In the genomic region with DNA sequence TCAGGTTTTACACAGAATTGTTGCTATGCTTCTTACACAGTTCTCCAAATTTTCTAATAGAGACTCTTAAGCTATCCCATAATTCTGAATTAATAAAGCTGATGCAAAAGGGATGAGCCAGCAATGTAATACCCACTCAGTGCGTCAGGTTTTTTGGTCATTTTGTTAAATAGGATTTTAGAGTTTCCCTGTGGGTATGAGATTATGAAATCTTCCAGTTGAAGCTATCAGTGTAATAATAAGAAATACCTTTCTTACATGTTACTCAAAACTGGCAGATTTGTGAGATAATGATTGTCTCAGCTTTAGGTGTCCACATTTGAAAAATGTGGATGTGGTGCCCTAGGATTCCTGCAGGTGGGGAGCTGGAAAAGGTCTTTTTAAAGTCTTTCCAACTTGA, we compare ENCODE assay signal across 19 cellular contexts. TPM values are rescaled to one million over a fixed set of nuclear protein-coding genes. Genes with fewer than 3 reads are reported as not detected.
DNase-seq lines count a peak whose midpoint lies in the region; ATAC-seq and TF ChIP-seq lines count a peak whose summit lies in the region.
"Had no signal": no experiment of that assay in that cellular context is flagged by ENCODE, and none has a peak within 500 bp of the region (broad histone marks: within the 10 kb centered on the region; RNA-seq: fewer than 3 reads in every experiment).

No MANE protein-coding gene starts in this region.

- no peak overlapping the region for H3K18ac ChIP-seq in trophoblast cell (ENCODE audit: low read length)

- TF ChIP-seq POLR2A in body of pancreas (IDR thresholded peaks at IDR 0.05) = no peak

- H3K9ac ChIP-seq in adipocyte (ENCODE audit: low read length) = peak overlapping the region; percentile 33
- H3K9ac ChIP-seq in trophoblast cell (ENCODE audit: low read length) = no peak overlapping the region
- H3K9ac ChIP-seq: BLaER1 had no signal

- TF ChIP-seq CTCF in AG10803 (conservative IDR thresholded peaks at IDR 0.05; ENCODE audit: low read length) (no peak), foreskin keratinocyte (conservative IDR thresholded peaks at IDR 0.05) (no peak), body of pancreas (IDR thresholded peaks at IDR 0.05) (no peak)

- ATAC-seq in foreskin keratinocyte (no peak), body of pancreas (no peak)
- ATAC-seq: activated CD8-positive, alpha-beta T cell treated with anti-CD3 and anti-CD28 coated beads for 36 hours; naive thymus-derived CD4-positive, alpha-beta T cell had no signal

- H2AFZ ChIP-seq in trophoblast cell (ENCODE audit: insufficient read depth, low read length, poor library complexity) = no peak overlapping the region

- peaks cover 49% of the 10 kb centered on the region for H3K4me1 ChIP-seq in adipocyte (ENCODE audit: control insufficient read depth, insufficient read depth, low read length)
- peaks cover 35% of the 10 kb centered on the region for H3K4me1 ChIP-seq in foreskin keratinocyte
- H3K4me1 ChIP-seq in trophoblast cell (ENCODE audit: control insufficient read depth in 1 of 2, insufficient read depth in 2 of 2, low read length in 2 of 2) = peaks cover 8 to 12% of the 10 kb centered on the region in 2 experiments
- H3K4me1 ChIP-seq in body of pancreas = peaks cover 5% of the 10 kb centered on the region

- no peak overlapping the region for H4K12ac ChIP-seq in trophoblast cell (ENCODE audit: low read depth, low read length)

- intact Hi-C loops in body of pancreas (cut with DNase I) = no loop called here

- no peak overlapping the region for H4K8ac ChIP-seq in trophoblast cell (ENCODE audit: low read depth, low read length)

- H4K91ac ChIP-seq in trophoblast cell (ENCODE audit: low read depth, low read length) = no peak overlapping the region

- H3K4me2 ChIP-seq in trophoblast cell (ENCODE audit: low read length) = no peak overlapping the region
- H3K4me2 ChIP-seq: BLaER1 had no signal

- no peaks in the 10 kb centered on the region for H3K27me3 ChIP-seq in adipocyte (replicated peaks; ENCODE audit: control insufficient read depth, insufficient read depth, low read length)
- H3K27me3 ChIP-seq in foreskin keratinocyte = no peaks in the 10 kb centered on the region
- no peaks in the 10 kb centered on the region for H3K27me3 ChIP-seq in trophoblast cell (ENCODE audit: insufficient read depth, low read length)
- H3K27me3 ChIP-seq in body of pancreas = no peaks in the 10 kb centered on the region
- H3K27me3 ChIP-seq: BLaER1, thyroid gland had no signal

- H3K4ac ChIP-seq in trophoblast cell (ENCODE audit: low read depth, low read length) = no peak overlapping the region

- no peak overlapping the region for H3K4me3 ChIP-seq in AG10803 (ENCODE audit: low read length)
- H3K4me3 ChIP-seq in adipocyte (ENCODE audit: low read length) = peak overlapping the region; percentile 18
- H3K4me3 ChIP-seq in trophoblast cell (ENCODE audit: low read depth, low read length) = no peak overlapping the region
- no peak overlapping the region for H3K4me3 ChIP-seq in body of pancreas
- H3K4me3 ChIP-seq: BLaER1, thyroid gland had no signal

- H2BK120ac ChIP-seq in trophoblast cell (ENCODE audit: insufficient read depth, low read length, poor library complexity) = no peak overlapping the region

- H2BK5ac ChIP-seq in trophoblast cell (ENCODE audit: low read depth, low read length, poor library complexity) = no peak overlapping the region

- H3K9me3 ChIP-seq in adipocyte (ENCODE audit: control insufficient read depth, low read length) (peaks cover 8% of the 10 kb centered on the region), trophoblast cell (ENCODE audit: insufficient read depth, low read depth, low read length) (peaks cover 2% of the 10 kb centered on the region), body of pancreas (no peaks in the 10 kb centered on the region)
- H3K9me3 ChIP-seq: thyroid gland had no signal

- no peak overlapping the region for H3K14ac ChIP-seq in trophoblast cell (ENCODE audit: low read length)

- no CpG with 5 or more reads among the region's 1 CpG for WGBS in trophoblast cell (ENCODE audit: extremely low coverage, insufficient coverage, insufficient read length)
- 95 to 96% methylated on average over 1 of the region's 1 CpG for WGBS in body of pancreas, 2 donors

- peaks cover 3% of the 10 kb centered on the region for H3K79me2 ChIP-seq in trophoblast cell (ENCODE audit: control insufficient read depth, insufficient read depth, low read length, poor library complexity)

- peak overlapping the region; percentile 34 for H3K27ac ChIP-seq in foreskin keratinocyte
- peak overlapping the region; percentile 43 for H3K27ac ChIP-seq in trophoblast cell (ENCODE audit: low read depth, low read length)
- no peak overlapping the region for H3K27ac ChIP-seq in body of pancreas
- H3K27ac ChIP-seq: BLaER1, thyroid gland had no signal

- H2BK12ac ChIP-seq in trophoblast cell (ENCODE audit: low read length) = no peak overlapping the region

- H3K36me3 ChIP-seq in adipocyte (ENCODE audit: control insufficient read depth, insufficient read depth, low read length, severe bottlenecking) (peaks cover 12% of the 10 kb centered on the region), trophoblast cell (ENCODE audit: control insufficient read depth in 1 of 2, insufficient read depth in 2 of 2, low read length in 2 of 2) (peaks cover 1 to 2% of the 10 kb centered on the region in 2 experiments), body of pancreas (replicated peaks in 1 of 2; ENCODE audit: insufficient read depth in 1 of 2, low read depth in 2 of 2) (no peaks in the 10 kb centered on the region)
- H3K36me3 ChIP-seq: thyroid gland had no signal

- no peak overlapping the region for H2AK5ac ChIP-seq in trophoblast cell (ENCODE audit: low read length)

- DNase-seq in AG10803 (ENCODE audit: low read depth) (peak; percentile 24), adipocyte (ENCODE audit: low read depth) (no peak), foreskin keratinocyte (no peak), trophoblast cell (peak; percentile 34 to 90), AML-193 (lab: John Stamatoyannopoulos, UW) (no peak), body of pancreas (no peak), NCI-H82 treated with DMSO at 0.1 percent for 48 hours (lab: John Stamatoyannopoulos, UW; ENCODE audit: unreplicated experiment) (no peak), HPDE6-E6E7 (ENCODE audit: extremely low spot score) (no peak)
- DNase-seq: activated CD4-positive, alpha-beta T cell treated with anti-CD3 and anti-CD28 coated beads for 1 hour; activated CD8-positive, alpha-beta T cell treated with anti-CD3 and anti-CD28 coated beads for 36 hours; activated effector memory CD4-positive, alpha-beta T cell treated with Interleukin-2 at 50 U/mL for 16 hours; activated naive CD8-positive, alpha-beta T cell treated with anti-CD3 and anti-CD28 coated beads for 36 hours; hippocampal formation; naive thymus-derived CD4-positive, alpha-beta T cell; NCI-H1105; NCI-H1930; NCI-H526 treated with DMSO at 0.1 percent for 48 hours; thyroid gland had no signal

- H3K79me1 ChIP-seq in trophoblast cell (ENCODE audit: low read length) = peaks cover 15% of the 10 kb centered on the region

- no peak overlapping the region for H3K23ac ChIP-seq in trophoblast cell (ENCODE audit: low read length)

RNA-seq across cellular contexts. Expression of a gene that starts 44.5 kb away (rescaled TPM):
- 18.7 and 20.8 TPM in 2 replicates for total RNA-seq in foreskin keratinocyte
- 5.7 and 5.8 TPM in 2 replicates for polyA plus RNA-seq in foreskin keratinocyte
- polyA plus RNA-seq in trophoblast cell (2013) = 49.6 and 49.7 TPM in 2 replicates
- total RNA-seq in body of pancreas = 10 to 100 TPM in 1 of 2 donors, 1 to 10 TPM in 1; 7.3 to 17.9 TPM

Comparison
In these comparisons a context has a peak if more than half of its experiments do, and no peak if none do; other contexts are left out.
1. DNase-seq: peak in AG10803 (single experiment) and trophoblast cell (2 of 2); none in adipocyte (single experiment), foreskin keratinocyte (0 of 2), AML-193 (0 of 2), body of pancreas (0 of 4), NCI-H82 treated with DMSO at 0.1 percent for 48 hours (single experiment) and HPDE6-E6E7 (single experiment).
2. H3K27ac ChIP-seq: peak in foreskin keratinocyte (single experiment) and trophoblast cell (single experiment); none in body of pancreas (0 of 4).